ENCODE assay signal across 18 cellular contexts in the genomic region with DNA sequence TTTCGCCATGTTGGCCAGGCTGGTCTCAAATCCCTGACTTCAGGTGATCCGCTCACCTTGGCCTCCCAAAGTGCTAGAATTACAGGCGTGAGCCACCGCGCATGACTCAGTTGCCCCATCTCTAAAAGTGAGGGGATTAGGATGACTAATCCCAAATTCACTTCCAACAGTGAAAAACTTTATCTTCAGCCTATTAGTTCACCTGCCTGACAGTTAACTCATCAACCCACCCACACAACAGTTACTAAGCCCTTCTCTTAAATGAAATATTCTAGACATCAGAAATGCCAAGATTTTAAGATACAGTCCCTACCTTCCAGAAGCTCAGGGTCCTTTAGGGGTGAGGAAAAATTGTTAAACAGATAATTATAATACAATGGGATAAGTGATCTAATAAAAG. TPM values are rescaled to one million over a fixed set of nuclear protein-coding genes. Genes with fewer than 3 reads are reported as not detected.
DNase-seq lines count a peak whose midpoint lies in the region; ATAC-seq and TF ChIP-seq lines count a peak whose summit lies in the region.
"Had no signal": no experiment of that assay in that cellular context is flagged by ENCODE, and none has a peak within 500 bp of the region (broad histone marks: within the 10 kb centered on the region; RNA-seq: fewer than 3 reads in every experiment).

No MANE protein-coding gene starts in this region.

- H3K9ac ChIP-seq in SK-N-SH (no peak overlapping the region), GM23248 (peak overlapping the region; percentile 98; the same call in 1 of the 2 replicates)

- in situ Hi-C loops in GM23248 (cut with MboI): no loop called here

- ATAC-seq in SK-N-SH treated with all-trans-retinoic acid at 6 μM for 48 hours: no peak
- no peak for ATAC-seq in right cardiac atrium
- no peak for ATAC-seq in GM21825 (IDR thresholded peaks at IDR 0.05; ENCODE audit: unreplicated experiment)

- no peak for TF ChIP-seq EP300 in SK-N-SH (IDR thresholded peaks at IDR 0.05; ENCODE audit: borderline replicate concordance in 1 of 2, low read depth in 1 of 2, low read length in 1 of 2)

- H2AFZ ChIP-seq in SK-N-SH (ENCODE audit: low read depth): no peak overlapping the region
- no peak overlapping the region for H2AFZ ChIP-seq in GM23248
- H2AFZ ChIP-seq: PC-9 had no signal

- H3K27ac ChIP-seq in SK-N-SH (ENCODE audit: low read depth in 2 of 2, low read length in 1 of 2) (peak overlapping the region in 1 of 2 experiments; percentile 9; a peak in 1 of 4 replicates), GM23248 (no peak overlapping the region), neutrophil (peak overlapping the region; percentile 91), right cardiac atrium (ENCODE audit: low read length) (no peak overlapping the region)
- H3K27ac ChIP-seq: PC-9 had no signal

- H3K27ac Mint-ChIP-seq in activated naive CD8-positive, alpha-beta T cell treated with anti-CD3 and anti-CD28 coated beads for 36 hours: peak overlapping the region; percentile 15

- H3K27me3 Mint-ChIP-seq in activated naive CD8-positive, alpha-beta T cell treated with anti-CD3 and anti-CD28 coated beads for 36 hours: no peaks in the 10 kb centered on the region

- CTCF ChIA-PET in SK-N-SH (lab: Yijun Ruan, JAX): no interaction called here

- H3K79me2 ChIP-seq in SK-N-SH (ENCODE audit: insufficient read depth): peaks cover 43% of the 10 kb centered on the region
- peaks cover 41% of the 10 kb centered on the region for H3K79me2 ChIP-seq in GM23248 (ENCODE audit: insufficient read depth)

- H4K20me1 ChIP-seq in SK-N-SH (ENCODE audit: insufficient read depth) (no peaks in the 10 kb centered on the region), GM23248 (ENCODE audit: insufficient read depth) (no peaks in the 10 kb centered on the region)

- DNase-seq in SK-N-SH (no peak), GM23248 (no peak), right cardiac atrium (no peak), Kasumi-1 (lab: John Stamatoyannopoulos, UW) (no peak)
- DNase-seq in activated naive CD8-positive, alpha-beta T cell treated with anti-CD3 and anti-CD28 coated beads for 36 hours: no peak
- DNase-seq: central memory CD4-positive, alpha-beta T cell; endodermal cell; foreskin melanocyte; mesendoderm; NCI-H187 treated with DMSO at 0.1 percent for 48 hours; NCI-H524 treated with DMSO at 0.1 percent for 48 hours; PC-9; posterior cingulate gyrus; SW 1271 had no signal

- no peak for TF ChIP-seq RAD21 in SK-N-SH (IDR thresholded peaks at IDR 0.05; ENCODE audit: low read length)

- TF ChIP-seq CTCF in SK-N-SH (IDR thresholded peaks at IDR 0.05) (no peak), neutrophil (IDR thresholded peaks at IDR 0.05) (no peak)

- POLR2A ChIA-PET in SK-N-SH (lab: Yijun Ruan, JAX): no interaction called here

- peaks cover 22% of the 10 kb centered on the region for H3K4me1 Mint-ChIP-seq in activated naive CD8-positive, alpha-beta T cell treated with anti-CD3 and anti-CD28 coated beads for 36 hours

- intact Hi-C loops in right cardiac atrium (cut with DNase I): loop anchor here in 2 of 4 donors (10.0 kb wide), 1 partner anchor 287 kb away; a partner anchor contains a TSS

- H3K9me3 ChIP-seq in SK-N-SH: no peaks in the 10 kb centered on the region
- no peaks in the 10 kb centered on the region for H3K9me3 ChIP-seq in GM23248 (ENCODE audit: low read depth)
- no peaks in the 10 kb centered on the region for H3K9me3 ChIP-seq in neutrophil
- no peaks in the 10 kb centered on the region for H3K9me3 ChIP-seq in right cardiac atrium (ENCODE audit: control insufficient read depth, low read length)
- H3K9me3 ChIP-seq: tibial nerve had no signal

- H3K27me3 ChIP-seq in SK-N-SH (ENCODE audit: insufficient read depth) (no peaks in the 10 kb centered on the region), GM23248 (replicated peaks; ENCODE audit: insufficient read depth) (no peaks in the 10 kb centered on the region), neutrophil (no peaks in the 10 kb centered on the region), right cardiac atrium (ENCODE audit: control insufficient read depth, insufficient read depth) (no peaks in the 10 kb centered on the region)
- H3K27me3 ChIP-seq: tibial nerve had no signal

- peak overlapping the region; percentile 11 for H3K4me3 Mint-ChIP-seq in activated naive CD8-positive, alpha-beta T cell treated with anti-CD3 and anti-CD28 coated beads for 36 hours

- H3K4me3 ChIP-seq in SK-N-SH (ENCODE audit: low read depth in 2 of 2, low read length in 1 of 2): no peak overlapping the region
- no peak overlapping the region for H3K4me3 ChIP-seq in GM23248
- H3K4me3 ChIP-seq in neutrophil (ENCODE audit: low read depth in 1 of 2, low read length in 1 of 2): no peak overlapping the region
- H3K4me3 ChIP-seq in right cardiac atrium (ENCODE audit: low read length): no peak overlapping the region

- H3K36me3 ChIP-seq in SK-N-SH (replicated peaks in 1 of 2; ENCODE audit: control insufficient read depth in 1 of 2, insufficient read depth in 2 of 2, low read length in 1 of 2) (peaks cover 30 to 41% of the 10 kb centered on the region in 2 experiments), GM23248 (ENCODE audit: low read depth) (peaks cover 19% of the 10 kb centered on the region), neutrophil (peaks cover 29% of the 10 kb centered on the region)

- H3K36me3 Mint-ChIP-seq in activated naive CD8-positive, alpha-beta T cell treated with anti-CD3 and anti-CD28 coated beads for 36 hours: peaks cover 22% of the 10 kb centered on the region

- H3K4me1 ChIP-seq in SK-N-SH (ENCODE audit: control insufficient read depth in 1 of 2, insufficient read depth in 2 of 2, low read depth in 1 of 2, low read length in 1 of 2) (peaks cover 16 to 18% of the 10 kb centered on the region in 2 experiments; a peak in 3 of 4 replicates), GM23248 (ENCODE audit: insufficient read depth) (peaks cover 31% of the 10 kb centered on the region), neutrophil (ENCODE audit: control insufficient read depth in 1 of 2, insufficient read depth in 1 of 2, low read depth in 1 of 2, low read length in 1 of 2) (peaks cover 27 to 32% of the 10 kb centered on the region in 2 experiments), right cardiac atrium (ENCODE audit: control insufficient read depth, insufficient read depth, low read length) (no peaks in the 10 kb centered on the region)

- 100% methylated on average over 5 of the region's 5 CpGs for WGBS in SK-N-SH (ENCODE audit: low lambda C conversion rate)
- 92 to 99% methylated on average over 5 of the region's 5 CpGs for WGBS in GM23248 (ENCODE audit: low coverage in 1 of 2, low lambda C conversion rate in 2 of 2, missing lambda C conversion rate in 2 of 2), 2 experiments
- WGBS in right cardiac atrium: 98% methylated on average over 5 of the region's 5 CpGs

- H3K4me2 ChIP-seq in SK-N-SH: peak overlapping the region; percentile 92; the same call in 1 of the 2 replicates
- H3K4me2 ChIP-seq in GM23248 (ENCODE audit: unreplicated experiment): no peak overlapping the region

- no peaks in the 10 kb centered on the region for H3K9me3 Mint-ChIP-seq in activated naive CD8-positive, alpha-beta T cell treated with anti-CD3 and anti-CD28 coated beads for 36 hours
- H3K9me3 Mint-ChIP-seq: endodermal cell had no signal

- H3K9me2 ChIP-seq in SK-N-SH: no peaks in the 10 kb centered on the region
- H3K9me2 ChIP-seq in GM23248 (ENCODE audit: insufficient read depth): no peaks in the 10 kb centered on the region

- H3F3A ChIP-seq in SK-N-SH (replicated peaks; ENCODE audit: insufficient read depth) (peaks cover 50% of the 10 kb centered on the region), GM23248 (ENCODE audit: insufficient read depth) (peaks cover 70% of the 10 kb centered on the region)

TF ChIP-seq in SK-N-SH, 30 proteins besides CTCF, POLR2A, EP300 and RAD21 (continues in another document):
- TF ChIP-seq NFIC (IDR thresholded peaks at IDR 0.05; ENCODE audit: borderline replicate concordance) (no peak), NRF1 (IDR thresholded peaks at IDR 0.05; ENCODE audit: low read depth, low read length) (no peak), GABPA (IDR thresholded peaks at IDR 0.05; ENCODE audit: low read depth) (no peak), EZH2phosphoT487 (IDR thresholded peaks at IDR 0.05; ENCODE audit: borderline replicate concordance, low read depth) (no peak), MXI1 (IDR thresholded peaks at IDR 0.05; ENCODE audit: low read depth, low read length) (no peak), FOXM1 (IDR thresholded peaks at IDR 0.05; ENCODE audit: low read depth) (no peak)

TF ChIP-seq in SK-N-SH treated with all-trans-retinoic acid at 6 μM for 48 hours, 23 proteins besides CTCF, POLR2A, EP300 and RAD21 (continues in another document):
- TF ChIP-seq, protein P1, sequence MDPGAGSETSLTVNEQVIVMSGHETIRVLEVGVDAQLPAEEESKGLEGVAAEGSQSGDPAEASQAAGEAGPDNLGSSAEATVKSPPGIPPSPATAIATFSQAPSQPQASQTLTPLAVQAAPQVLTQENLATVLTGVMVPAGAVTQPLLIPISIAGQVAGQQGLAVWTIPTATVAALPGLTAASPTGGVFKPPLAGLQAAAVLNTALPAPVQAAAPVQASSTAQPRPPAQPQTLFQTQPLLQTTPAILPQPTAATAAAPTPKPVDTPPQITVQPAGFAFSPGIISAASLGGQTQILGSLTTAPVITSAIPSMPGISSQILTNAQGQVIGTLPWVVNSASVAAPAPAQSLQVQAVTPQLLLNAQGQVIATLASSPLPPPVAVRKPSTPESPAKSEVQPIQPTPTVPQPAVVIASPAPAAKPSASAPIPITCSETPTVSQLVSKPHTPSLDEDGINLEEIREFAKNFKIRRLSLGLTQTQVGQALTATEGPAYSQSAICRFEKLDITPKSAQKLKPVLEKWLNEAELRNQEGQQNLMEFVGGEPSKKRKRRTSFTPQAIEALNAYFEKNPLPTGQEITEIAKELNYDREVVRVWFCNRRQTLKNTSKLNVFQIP (CRISPR knock-in tag; IDR thresholded peaks at IDR 0.05; ENCODE audit: borderline replicate concordance, low read depth): no peak
- TF ChIP-seq GLIS3 (CRISPR knock-in tag; IDR thresholded peaks at IDR 0.05): no peak

RNA-seq across cellular contexts. Expression of a gene that starts 2.0 kb away (rescaled TPM):
- polyA plus RNA-seq in SK-N-SH (2012; rRNA removed): 13.3 and 14.6 TPM in 2 replicates
- polyA plus RNA-seq in SK-N-SH (2012; cell fraction: cytosol; rRNA removed): 14.4 and 16.5 TPM in 2 replicates
- polyA plus RNA-seq in SK-N-SH (2012; cell fraction: nucleus; rRNA removed): 10.0 and 14.9 TPM in 2 replicates
- total RNA-seq in GM23248 (2014; rRNA removed; shearing (Covaris generic)): 17.8 and 22.0 TPM in 2 replicates
- polyA plus RNA-seq in GM23248 (2016; fragmentation: Nextera tagmentation; extraction: Ambion mirVana): 17.6 and 19.7 TPM in 2 replicates
- 1 to 10 TPM; 7.4 to 7.5 TPM for total RNA-seq in activated naive CD8-positive, alpha-beta T cell treated with anti-CD3 and anti-CD28 coated beads for 36 hours
- 1 to 10 TPM; 7.9 to 9.7 (median 9.0) TPM for total RNA-seq in right cardiac atrium
- polyA plus RNA-seq in right cardiac atrium: 4.7 TPM

RNA-seq across cellular contexts. Expression of a gene that starts 34.6 kb away (rescaled TPM):
- 22.4 and 35.3 TPM in 2 replicates for polyA plus RNA-seq in SK-N-SH (2012; rRNA removed)
- 16.5 and 17.5 TPM in 2 replicates for polyA plus RNA-seq in SK-N-SH (2012; cell fraction: cytosol; rRNA removed)
- 112 and 139 TPM in 2 replicates for polyA plus RNA-seq in SK-N-SH (2012; cell fraction: nucleus; rRNA removed)
- total RNA-seq in GM23248 (2014; rRNA removed; shearing (Covaris generic)): 19.7 and 38.2 TPM in 2 replicates
- polyA plus RNA-seq in GM23248 (2016; fragmentation: Nextera tagmentation; extraction: Ambion mirVana): 7.4 and 9.1 TPM in 2 replicates
- total RNA-seq in activated naive CD8-positive, alpha-beta T cell treated with anti-CD3 and anti-CD28 coated beads for 36 hours: 10 to 100 TPM; 49.3 to 51.9 TPM
- 10 to 100 TPM; 31.5 to 38.4 (median 34.6) TPM for total RNA-seq in right cardiac atrium
- 17.5 TPM for polyA plus RNA-seq in right cardiac atrium
